ENCODE assay signal across 9 cellular contexts in the genomic region with DNA sequence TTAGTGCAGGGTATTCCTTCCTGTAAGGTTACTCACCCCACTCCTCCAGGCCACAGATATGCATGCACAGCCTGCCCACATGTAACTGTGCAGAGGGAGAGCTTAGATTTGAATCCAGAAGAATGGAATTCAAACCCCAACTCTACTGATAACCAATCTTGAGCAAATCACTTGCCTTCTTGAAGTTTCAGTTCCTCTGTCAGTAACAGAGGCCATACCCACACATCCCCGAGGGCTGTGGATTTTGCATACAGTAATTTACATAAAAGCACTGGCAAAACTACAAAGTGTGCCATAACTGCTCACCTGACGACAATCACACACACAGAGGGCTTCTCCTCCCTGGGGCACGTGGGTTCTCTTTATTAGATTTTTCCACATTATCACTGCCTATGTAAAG. TPM values are rescaled to one million over a fixed set of nuclear protein-coding genes. Genes with fewer than 3 reads are reported as not detected.
DNase-seq lines count a peak whose midpoint lies in the region; ATAC-seq and TF ChIP-seq lines count a peak whose summit lies in the region.
"Had no signal": no experiment of that assay in that cellular context is flagged by ENCODE, and none has a peak within 500 bp of the region (broad histone marks: within the 10 kb centered on the region; RNA-seq: fewer than 3 reads in every experiment).

No MANE protein-coding gene starts in this region.

- H3K4me3 ChIP-seq in ovary (no peak overlapping the region), PC-9 (no peak overlapping the region)
- H3K4me3 ChIP-seq: SK-N-MC had no signal

- peak; percentile 94 for ATAC-seq in GM19452 (IDR thresholded peaks at IDR 0.05; ENCODE audit: unreplicated experiment)
- peak; percentile 94 for ATAC-seq in HG03196 (IDR thresholded peaks at IDR 0.05; ENCODE audit: unreplicated experiment)

- H3K27me3 Mint-ChIP-seq in activated T-helper 1 cell treated with anti-CD3 and anti-CD28 coated beads, Interleukin-12 subunit alpha, Interleukin-12 subunit beta, Interleukin-2, Interleukin-4 antibody, amounts not matched to agents 30 ng/mL and 10 ng/mL and 1 ng/mL, durations not matched to agents 14 hours and 24 hours and 36 hours (ENCODE audit: insufficient read depth): no peaks in the 10 kb centered on the region

- H3K9me3 ChIP-seq in ovary: no peaks in the 10 kb centered on the region
- H3K9me3 ChIP-seq in PC-9 (ENCODE audit: insufficient read depth, low read depth): peaks cover 4% of the 10 kb centered on the region; the same call in 1 of the 2 replicates

- peak overlapping the region; percentile 95 for H3K27ac Mint-ChIP-seq in activated T-helper 1 cell treated with anti-CD3 and anti-CD28 coated beads, Interleukin-12 subunit alpha, Interleukin-12 subunit beta, Interleukin-2, Interleukin-4 antibody, amounts not matched to agents 30 ng/mL and 10 ng/mL and 1 ng/mL, durations not matched to agents 14 hours and 24 hours and 36 hours

- no peaks in the 10 kb centered on the region for H3K9me2 ChIP-seq in PC-9 (ENCODE audit: insufficient read depth)

- CTCF ChIA-PET in PC-9 (lab: Charles Lee): no interaction called here

- H3K9me3 Mint-ChIP-seq in activated T-helper 1 cell treated with anti-CD3 and anti-CD28 coated beads, Interleukin-12 subunit alpha, Interleukin-12 subunit beta, Interleukin-2, Interleukin-4 antibody, amounts not matched to agents 30 ng/mL and 10 ng/mL and 1 ng/mL, durations not matched to agents 14 hours and 24 hours and 36 hours: no peaks in the 10 kb centered on the region

- H3K4me1 Mint-ChIP-seq in activated T-helper 1 cell treated with anti-CD3 and anti-CD28 coated beads, Interleukin-12 subunit alpha, Interleukin-12 subunit beta, Interleukin-2, Interleukin-4 antibody, amounts not matched to agents 30 ng/mL and 10 ng/mL and 1 ng/mL, durations not matched to agents 14 hours and 24 hours and 36 hours (ENCODE audit: low read depth): peaks cover 99% of the 10 kb centered on the region

- no peak for TF ChIP-seq CTCF in GM10266 (IDR thresholded peaks at IDR 0.05; ENCODE audit: control insufficient read depth, insufficient read depth, low read depth, missing control alignments)
- no peak for TF ChIP-seq CTCF in ovary (IDR thresholded peaks at IDR 0.05)
- TF ChIP-seq CTCF in PC-9 (conservative IDR thresholded peaks at IDR 0.05): no peak

- peak overlapping the region; percentile 55 for H3K4me3 Mint-ChIP-seq in activated T-helper 1 cell treated with anti-CD3 and anti-CD28 coated beads, Interleukin-12 subunit alpha, Interleukin-12 subunit beta, Interleukin-2, Interleukin-4 antibody, amounts not matched to agents 30 ng/mL and 10 ng/mL and 1 ng/mL, durations not matched to agents 14 hours and 24 hours and 36 hours

- no peaks in the 10 kb centered on the region for H3K36me3 ChIP-seq in ovary
- H3K36me3 ChIP-seq in PC-9 (ENCODE audit: low read depth): no peaks in the 10 kb centered on the region

- no peaks in the 10 kb centered on the region for H4K20me1 ChIP-seq in PC-9 (ENCODE audit: insufficient read depth)

- 77 to 84% (median 82%) methylated on average over 3 of the region's 3 CpGs for WGBS in ovary, 3 donors

- H3K36me3 Mint-ChIP-seq in activated T-helper 1 cell treated with anti-CD3 and anti-CD28 coated beads, Interleukin-12 subunit alpha, Interleukin-12 subunit beta, Interleukin-2, Interleukin-4 antibody, amounts not matched to agents 30 ng/mL and 10 ng/mL and 1 ng/mL, durations not matched to agents 14 hours and 24 hours and 36 hours (ENCODE audit: low read depth): peaks cover 69% of the 10 kb centered on the region

- no TSS peak for BruUV-seq in PC-9 (replicated peaks; lab: Mats Ljungman, UMichigan)

- H3K4me1 ChIP-seq in ovary (ENCODE audit: insufficient read depth) (no peaks in the 10 kb centered on the region), PC-9 (replicated peaks; ENCODE audit: insufficient read depth) (no peaks in the 10 kb centered on the region)

- TF ChIP-seq POLR2A in ovary (IDR thresholded peaks at IDR 0.05): no peak

- DNase-seq in GM10266 (ENCODE audit: extremely low spot score) (peak; percentile 74), ovary (no peak), PC-9 (no peak), dermis blood vessel endothelial cell (no peak), cerebellum (ENCODE audit: low spot score) (no peak)
- no peak for DNase-seq in activated T-helper 1 cell treated with anti-CD3 and anti-CD28 coated beads, Interleukin-12 subunit alpha, Interleukin-12 subunit beta, Interleukin-2, Interleukin-4 antibody, amounts not matched to agents 30 ng/mL and 10 ng/mL and 1 ng/mL, durations not matched to agents 14 hours and 24 hours and 36 hours (ENCODE audit: low spot score)

- no peak overlapping the region for H2AFZ ChIP-seq in PC-9

- POLR2A ChIA-PET in PC-9 (lab: Charles Lee; ENCODE audit: unreplicated experiment): no interaction called here

- intact Hi-C loops in activated T-helper 1 cell treated with anti-CD3 and anti-CD28 coated beads, Interleukin-12 subunit alpha, Interleukin-12 subunit beta, Interleukin-2, Interleukin-4 antibody, amounts not matched to agents 30 ng/mL and 10 ng/mL and 1 ng/mL, durations not matched to agents 14 hours and 24 hours and 36 hours (cut with micrococcal nuclease): loop anchor here (1.0 to 5.0 kb wide), 6 partner anchors 7 to 133 kb away; a partner anchor contains a TSS
- intact Hi-C loops in ovary (cut with DNase I) (no loop called here), PC-9 (cut with micrococcal nuclease; ENCODE audit: unreplicated experiment) (no loop called here)

- no peaks in the 10 kb centered on the region for H3K27me3 ChIP-seq in ovary
- H3K27me3 ChIP-seq in PC-9 (ENCODE audit: insufficient read depth, low read depth): peaks cover 41% of the 10 kb centered on the region

- no peak overlapping the region for H3K4me2 ChIP-seq in PC-9

- no peaks in the 10 kb centered on the region for H3F3A ChIP-seq in PC-9 (ENCODE audit: insufficient read depth, low read depth)

- H3K79me2 ChIP-seq in PC-9 (ENCODE audit: low read depth): no peaks in the 10 kb centered on the region

- no peak for TF ChIP-seq EP300 in ovary (IDR thresholded peaks at IDR 0.05)

- H3K27ac ChIP-seq in ovary (no peak overlapping the region), PC-9 (no peak overlapping the region)
- H3K27ac ChIP-seq: SK-N-MC had no signal

RNA-seq across cellular contexts. Expression of a gene that starts 18.7 kb away (rescaled TPM):
- 237 and 238 TPM in 2 replicates for total RNA-seq in activated T-helper 1 cell treated with anti-CD3 and anti-CD28 coated beads, Interleukin-12 subunit alpha, Interleukin-12 subunit beta, Interleukin-2, Interleukin-4 antibody, amounts not matched to agents 30 ng/mL and 10 ng/mL and 1 ng/mL, durations not matched to agents 14 hours and 24 hours and 36 hours
- total RNA-seq in ovary (1 to 10 TPM in 2 of 7 donors, under 1 TPM in 5; 0.32 to 1.6 (median 0.43) TPM), PC-9 (2021) (not detected in 2 replicates), dermis blood vessel endothelial cell (0.09 TPM in 1 of 2 replicates, not detected in the other), cerebellum (0.82 TPM)
- polyA plus RNA-seq in ovary: 1 to 10 TPM in 1 of 2 donors, under 1 TPM in 1; 0.64 to 3.3 TPM

RNA-seq across cellular contexts. Expression of a gene that starts 53.9 kb away (rescaled TPM):
- total RNA-seq in activated T-helper 1 cell treated with anti-CD3 and anti-CD28 coated beads, Interleukin-12 subunit alpha, Interleukin-12 subunit beta, Interleukin-2, Interleukin-4 antibody, amounts not matched to agents 30 ng/mL and 10 ng/mL and 1 ng/mL, durations not matched to agents 14 hours and 24 hours and 36 hours: 15.3 and 16.8 TPM in 2 replicates
- total RNA-seq in ovary: 100 to 1,000 TPM in 3 of 7 donors, 10 to 100 TPM in 4; 82.2 to 151 (median 96.8) TPM
- 100 to 1,000 TPM in 1 of 2 donors, 10 to 100 TPM in 1; 94.1 to 203 TPM for polyA plus RNA-seq in ovary
- total RNA-seq in PC-9 (2021): 31.6 and 34.6 TPM in 2 replicates
- total RNA-seq in dermis blood vessel endothelial cell: 58.1 and 71.5 TPM in 2 replicates
- 36.7 TPM for total RNA-seq in cerebellum

Comparison
In these comparisons a context has a peak if more than half of its experiments do, and no peak if none do; other contexts are left out.
1. RNA of a gene that starts 18.7 kb away (total RNA-seq): 237 to 238 TPM in activated T-helper 1 cell treated with anti-CD3 and anti-CD28 coated beads, Interleukin-12 subunit alpha, Interleukin-12 subunit beta, Interleukin-2, Interleukin-4 antibody, amounts not matched to agents 30 ng/mL and 10 ng/mL and 1 ng/mL, durations not matched to agents 14 hours and 24 hours and 36 hours; 0.82 TPM in cerebellum (single experiment), 0.32 to 1.6 TPM in ovary, not detected in PC-9 and 0.09 TPM in dermis blood vessel endothelial cell; every median in the first group is over 10 times any median in the second.